Comparison of ENCODE assay signal across 1 cellular context in the genomic region with DNA sequence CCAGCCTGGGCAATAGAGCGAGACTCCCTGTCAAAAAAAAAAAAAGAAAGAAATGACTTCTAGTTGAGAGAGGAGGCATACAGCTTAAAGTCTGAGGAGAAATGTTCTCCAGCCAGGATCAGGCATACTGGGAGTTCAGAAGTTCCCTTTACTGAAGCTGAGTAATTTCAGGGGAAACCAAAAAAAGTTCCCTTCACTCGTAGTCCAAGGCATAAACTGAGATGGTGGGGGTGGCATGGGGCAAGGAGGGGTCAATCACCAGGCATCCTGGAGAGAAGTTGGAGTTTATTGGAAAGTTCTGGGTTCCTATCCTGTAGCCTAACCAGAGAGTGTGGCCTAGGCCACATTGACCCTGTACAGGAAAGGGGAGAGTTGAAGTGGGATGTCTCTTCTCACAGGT.
TF ChIP-seq lines count a peak whose summit lies in the region.

No MANE protein-coding gene starts in this region.

TF ChIP-seq in IMR-90, 13 proteins besides CTCF, POLR2A, EP300 and RAD21:
- no peak for TF ChIP-seq MAZ (IDR thresholded peaks at IDR 0.05; ENCODE audit: borderline replicate concordance, low read depth, low read length)
- no peak for TF ChIP-seq CEBPB (IDR thresholded peaks at IDR 0.05; ENCODE audit: low read depth, low read length)
- no peak for TF ChIP-seq FOS (IDR thresholded peaks at IDR 0.05; ENCODE audit: low read depth, low read length)
- TF ChIP-seq MXI1 (IDR thresholded peaks at IDR 0.05; ENCODE audit: borderline replicate concordance, low read depth, low read length), result no peak
- TF ChIP-seq MAFK (IDR thresholded peaks at IDR 0.05; ENCODE audit: low read depth, low read length), result no peak
- TF ChIP-seq, protein P1, sequence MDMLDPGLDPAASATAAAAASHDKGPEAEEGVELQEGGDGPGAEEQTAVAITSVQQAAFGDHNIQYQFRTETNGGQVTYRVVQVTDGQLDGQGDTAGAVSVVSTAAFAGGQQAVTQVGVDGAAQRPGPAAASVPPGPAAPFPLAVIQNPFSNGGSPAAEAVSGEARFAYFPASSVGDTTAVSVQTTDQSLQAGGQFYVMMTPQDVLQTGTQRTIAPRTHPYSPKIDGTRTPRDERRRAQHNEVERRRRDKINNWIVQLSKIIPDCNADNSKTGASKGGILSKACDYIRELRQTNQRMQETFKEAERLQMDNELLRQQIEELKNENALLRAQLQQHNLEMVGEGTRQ (IDR thresholded peaks at IDR 0.05; ENCODE audit: low read depth, low read length), result no peak
- TF ChIP-seq SMC3 (IDR thresholded peaks at IDR 0.05; ENCODE audit: low read depth, low read length), result no peak
- TF ChIP-seq RFX5 (IDR thresholded peaks at IDR 0.05; ENCODE audit: low read depth, low read length), result no peak
- no peak for TF ChIP-seq RCOR1 (IDR thresholded peaks at IDR 0.05; ENCODE audit: insufficient replicate concordance, low read length)
- no peak for TF ChIP-seq ELK1 (IDR thresholded peaks at IDR 0.05; ENCODE audit: borderline replicate concordance, low read depth, low read length)
- TF ChIP-seq CHD1 (IDR thresholded peaks at IDR 0.05; ENCODE audit: low read depth, low read length), result no peak
- no peak for TF ChIP-seq BHLHE40 (IDR thresholded peaks at IDR 0.05; ENCODE audit: low read depth, low read length)
- TF ChIP-seq NFE2L2 (IDR thresholded peaks at IDR 0.05; ENCODE audit: low read depth, low read length), result no peak
